Comparison of ENCODE assay signal across 23 cellular contexts in the genomic region with DNA sequence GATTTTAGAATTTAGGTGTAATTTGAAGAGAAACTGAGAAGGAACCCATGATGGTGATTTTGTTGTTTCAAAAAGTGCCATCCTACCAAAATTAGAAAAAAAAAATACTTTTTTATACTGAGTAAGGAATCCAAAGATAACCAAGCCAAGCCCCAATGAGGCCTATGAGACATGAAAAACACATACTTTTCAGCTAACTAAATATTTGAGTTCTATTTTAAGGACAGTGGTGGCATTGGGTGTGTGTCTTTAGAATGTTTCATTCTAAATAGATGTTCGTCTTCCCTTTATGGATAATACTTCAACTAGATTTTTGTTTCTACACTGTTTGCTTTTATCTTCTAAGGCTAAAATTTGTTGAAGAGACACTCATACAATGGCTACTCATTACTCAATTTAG.
"Had no signal": no experiment of that assay in that cellular context is flagged by ENCODE, and none has a peak within 500 bp of the region (broad histone marks: within the 10 kb centered on the region; RNA-seq: fewer than 3 reads in every experiment).

No MANE protein-coding gene starts in this region.

- H3K27ac ChIP-seq: KMS-11, PC-9, Peyer's patch, SJCRH30 had no signal

- H3K4me3 ChIP-seq: K562, PC-9, Peyer's patch, SJCRH30 had no signal

- H3K27me3 ChIP-seq: Peyer's patch, SJCRH30 had no signal

- ATAC-seq: HepG2, K562, Right ventricle myocardium inferior, SK-N-SH treated with all-trans-retinoic acid at 6 μM for 48 hours had no signal

- DNase-seq: Kasumi-1, MM.1S, NCI-H1092 treated with DMSO at 0.1 percent for 48 hours, NCI-H1436, NCI-H187, NCI-H2029, NCI-H2081 treated with DMSO at 0.1 percent for 48 hours, NCI-H2171, NCI-H226, NCI-H446, NCI-H510A, NCI-H524 treated with DMSO at 0.1 percent for 48 hours, NCI-H69, NCI-H774, PC-9, Peyer's patch, SHP77 treated with DMSO at 0.1 percent for 48 hours, SJCRH30 had no signal

- H3K4me1 ChIP-seq: Peyer's patch, SJCRH30 had no signal

- H3K9ac ChIP-seq: KMS-11 had no signal

- H3K9me3 ChIP-seq: Peyer's patch, SJCRH30 had no signal

- H3K36me3 ChIP-seq: Peyer's patch, SJCRH30 had no signal

- H3K4me2 ChIP-seq: KMS-11, PC-9 had no signal

- H2AFZ ChIP-seq: PC-9 had no signal
